In genomic region chrX:133792198-133792953, GRCh38 we compare ENCODE assay signal across 8 cellular contexts.
DNase-seq lines count a peak whose midpoint lies in the region; ATAC-seq, FAIRE-seq and TF ChIP-seq lines count a peak whose summit lies in the region.

No MANE protein-coding gene starts in this region.

- H2AK5ac ChIP-seq in H9 (ENCODE audit: insufficient read length, low read length) = no peak overlapping the region

- no peak overlapping the region for H3K14ac ChIP-seq in H9 (ENCODE audit: insufficient read depth, low read length)

- no peaks in the 10 kb centered on the region for H3K79me1 ChIP-seq in H9 (ENCODE audit: insufficient read depth, low read depth, low read length, poor library complexity, severe bottlenecking)

- no peak overlapping the region for H4K91ac ChIP-seq in H9 (ENCODE audit: insufficient read length, low read depth, low read length)

- H3K4ac ChIP-seq in H9 (ENCODE audit: low read depth, low read length) = no peak overlapping the region

- no peak overlapping the region for H2BK120ac ChIP-seq in H9 (ENCODE audit: low read depth, low read length, poor library complexity, severe bottlenecking)

- H3K9me3 ChIP-seq in ES-I3 (ENCODE audit: control insufficient read depth, insufficient read depth, low read length) = no peaks in the 10 kb centered on the region
- H3K9me3 ChIP-seq in H9 (ENCODE audit: control insufficient read depth, low read depth, low read length) = no peaks in the 10 kb centered on the region
- no peaks in the 10 kb centered on the region for H3K9me3 ChIP-seq in T-helper 17 cell (ENCODE audit: control insufficient read depth, low read length, poor library complexity, severe bottlenecking)
- no peaks in the 10 kb centered on the region for H3K9me3 ChIP-seq in astrocyte (ENCODE audit: insufficient read depth, low read depth, low read length)
- no peaks in the 10 kb centered on the region for H3K9me3 ChIP-seq in gastrocnemius medialis

- H3K36me3 Mint-ChIP-seq in H9 (ENCODE audit: insufficient read depth in 1 of 3, low read depth in 3 of 3) (peaks cover 0 to 4% (median 0%) of the 10 kb centered on the region in 3 experiments; a peak in 1 of 7 replicates), T-helper 17 cell (ENCODE audit: low read depth) (no peaks in the 10 kb centered on the region), astrocyte (ENCODE audit: low read depth, unreplicated experiment) (no peaks in the 10 kb centered on the region)

- no peak for TF ChIP-seq POLR2A in gastrocnemius medialis (IDR thresholded peaks at IDR 0.05)

- intact Hi-C loops in gastrocnemius medialis (cut with DNase I; ENCODE audit: low total_unique reads) = loop anchor here (5.0 kb wide), 1 partner anchor 605 kb away; no protein-coding TSS in a partner anchor

- H3K18ac ChIP-seq in H9 (ENCODE audit: insufficient read length, low read depth, low read length) = no peak overlapping the region

- H3K27me3 Mint-ChIP-seq in H9 (ENCODE audit: low read depth) (no peaks in the 10 kb centered on the region), T-helper 17 cell (peaks cover 6% of the 10 kb centered on the region), astrocyte (ENCODE audit: low read depth, unreplicated experiment) (no peaks in the 10 kb centered on the region)

- H3K4me1 ChIP-seq in ES-I3 (ENCODE audit: insufficient read depth, low read length) (peaks cover 6% of the 10 kb centered on the region; the same call in 1 of the 2 replicates), H9 (ENCODE audit: insufficient read depth, low read length) (no peaks in the 10 kb centered on the region), astrocyte (ENCODE audit: insufficient read depth, low read length) (no peaks in the 10 kb centered on the region), gastrocnemius medialis (no peaks in the 10 kb centered on the region)

- no peak overlapping the region for H3K27ac ChIP-seq in H9 (ENCODE audit: insufficient read length, low read depth, low read length)
- H3K27ac ChIP-seq in astrocyte (ENCODE audit: low read depth, low read length) = no peak overlapping the region
- no peak overlapping the region for H3K27ac ChIP-seq in gastrocnemius medialis

- FAIRE-seq in astrocyte (lab: Jason Lieb, UNC) = peak; percentile 100

- H3K36me3 ChIP-seq in ES-I3 (ENCODE audit: insufficient read depth, low read length) (no peaks in the 10 kb centered on the region), astrocyte (ENCODE audit: insufficient read depth, low read length) (no peaks in the 10 kb centered on the region), gastrocnemius medialis (no peaks in the 10 kb centered on the region)

- H3K9me3 Mint-ChIP-seq in H9 (no peaks in the 10 kb centered on the region), astrocyte (ENCODE audit: unreplicated experiment) (no peaks in the 10 kb centered on the region)

- H3K4me3 Mint-ChIP-seq in H9 = peak overlapping the region; percentile 27 to 40; a peak in 2 of 5 replicates
- H3K4me3 Mint-ChIP-seq in T-helper 17 cell = no peak overlapping the region
- peak overlapping the region; percentile 69 for H3K4me3 Mint-ChIP-seq in astrocyte (ENCODE audit: unreplicated experiment)

- peak overlapping the region; percentile 56 for H3K4me3 ChIP-seq in astrocyte (ENCODE audit: insufficient read depth, low read depth, low read length)
- peak overlapping the region in 3 of 4 donors; percentile 6 to 35 (median 14) for H3K4me3 ChIP-seq in gastrocnemius medialis

- no peak overlapping the region for H2BK5ac ChIP-seq in H9 (ENCODE audit: insufficient read length, low read length)

- ATAC-seq in T-helper 17 cell = peak; percentile 64
- ATAC-seq in gastrocnemius medialis = peak; percentile 58 to 68

- DNase-seq in H9 (peak; percentile 80), NCI-H1092 treated with DMSO at 0.1 percent for 48 hours (lab: John Stamatoyannopoulos, UW) (peak; percentile 88), T-helper 17 cell (peak; percentile 14 to 41 (median 17)), astrocyte (ENCODE audit: low read depth) (peak; percentile 45), hypothalamus (lab: John Stamatoyannopoulos, UW) (peak in 50 of 51 donors; percentile 0 to 79 (median 36)), gastrocnemius medialis (peak; percentile 2 to 19), mesenteric fat pad (ENCODE audit: low spot score) (no peak)

- no peaks in the 10 kb centered on the region for H3K79me2 ChIP-seq in H9 (ENCODE audit: insufficient read depth, low read length)
- no peaks in the 10 kb centered on the region for H3K79me2 ChIP-seq in astrocyte (ENCODE audit: insufficient read depth, low read length)

- H3T11ph ChIP-seq in H9 (ENCODE audit: low read length) = no peak overlapping the region

- no peak overlapping the region for H2BK12ac ChIP-seq in H9 (ENCODE audit: insufficient read length, low read depth, low read length)

- H3K27ac Mint-ChIP-seq in H9 (peak overlapping the region in 1 of 3 experiments; percentile 68; a peak in 1 of 7 replicates), T-helper 17 cell (no peak overlapping the region), astrocyte (ENCODE audit: unreplicated experiment) (no peak overlapping the region)

- H3K4me1 Mint-ChIP-seq in H9 (peaks cover 39 to 51% of the 10 kb centered on the region in 2 experiments), T-helper 17 cell (no peaks in the 10 kb centered on the region), astrocyte (ENCODE audit: low read depth, unreplicated experiment) (no peaks in the 10 kb centered on the region)

- no CpG with 5 or more reads among the region's 7 CpGs for WGBS in H9 (ENCODE audit: extremely low coverage, insufficient read length, low lambda C conversion rate)

- no peak overlapping the region for H3K23ac ChIP-seq in H9 (ENCODE audit: insufficient read length, low read depth, low read length)

- H4K8ac ChIP-seq in H9 (replicated peaks; ENCODE audit: insufficient read length, low read depth, low read length) = no peak overlapping the region

- TF ChIP-seq CTCF in H9 (conservative IDR thresholded peaks at IDR 0.05) = peak; percentile 100
- TF ChIP-seq CTCF in astrocyte (IDR thresholded peaks at IDR 0.05; ENCODE audit: insufficient read depth, low read depth, low read length) = peak; percentile 90
- peak; percentile 62 to 86 (median 75) for TF ChIP-seq CTCF in gastrocnemius medialis (IDR thresholded peaks at IDR 0.05 in 4 of 5, conservative IDR thresholded peaks at IDR 0.05 in 1 of 5)

- no peaks in the 10 kb centered on the region for H3K23me2 ChIP-seq in H9 (ENCODE audit: insufficient read length, low read depth, low read length, poor library complexity, severe bottlenecking)

- no peak overlapping the region for H2BK15ac ChIP-seq in H9 (ENCODE audit: low read depth, low read length)

- H4K20me1 ChIP-seq in H9 (ENCODE audit: control insufficient read depth, insufficient read depth, insufficient read length) = no peaks in the 10 kb centered on the region
- no peaks in the 10 kb centered on the region for H4K20me1 ChIP-seq in astrocyte (ENCODE audit: insufficient read depth, low read length)

- no peak overlapping the region for H3K56ac ChIP-seq in H9 (ENCODE audit: insufficient read length, low read depth, low read length)

- no peak overlapping the region for H2BK20ac ChIP-seq in H9 (ENCODE audit: low read depth, low read length, poor library complexity, severe bottlenecking)

- in situ Hi-C loops in gastrocnemius medialis (cut with MboI; ENCODE audit: low sequenced_read_pairs in 4 of 4) = loop anchor here in 3 of 4 donors (10.0 to 25.0 kb wide), 2 partner anchors 595 to 602 kb away; no protein-coding TSS in a partner anchor

- no peak overlapping the region for H4K5ac ChIP-seq in H9 (ENCODE audit: insufficient read length, low read depth, low read length)

- H3K9ac ChIP-seq in ES-I3 (ENCODE audit: low read depth, low read length) (peak overlapping the region; percentile 0; the same call in 1 of the 2 replicates), H9 (ENCODE audit: extremely low read depth, insufficient read length, low read length) (no peak overlapping the region), astrocyte (ENCODE audit: low read length) (no peak overlapping the region)

- H3K4me2 ChIP-seq in H9 (ENCODE audit: insufficient read depth, insufficient read length, low read length) (peak overlapping the region; percentile 31), astrocyte (ENCODE audit: low read length) (peak overlapping the region; percentile 85)

- H2AFZ ChIP-seq in H9 (ENCODE audit: low read length) = no peak overlapping the region
- H2AFZ ChIP-seq in astrocyte (ENCODE audit: low read depth, low read length) = peak overlapping the region; percentile 83

- H3K27me3 ChIP-seq in H9 (ENCODE audit: insufficient read depth, low read length) = no peaks in the 10 kb centered on the region
- H3K27me3 ChIP-seq in astrocyte (ENCODE audit: insufficient read depth, low read length) = no peaks in the 10 kb centered on the region
- H3K27me3 ChIP-seq in gastrocnemius medialis = no peaks in the 10 kb centered on the region
